Comparison of ENCODE assay signal across 21 cellular contexts in the genomic region with DNA sequence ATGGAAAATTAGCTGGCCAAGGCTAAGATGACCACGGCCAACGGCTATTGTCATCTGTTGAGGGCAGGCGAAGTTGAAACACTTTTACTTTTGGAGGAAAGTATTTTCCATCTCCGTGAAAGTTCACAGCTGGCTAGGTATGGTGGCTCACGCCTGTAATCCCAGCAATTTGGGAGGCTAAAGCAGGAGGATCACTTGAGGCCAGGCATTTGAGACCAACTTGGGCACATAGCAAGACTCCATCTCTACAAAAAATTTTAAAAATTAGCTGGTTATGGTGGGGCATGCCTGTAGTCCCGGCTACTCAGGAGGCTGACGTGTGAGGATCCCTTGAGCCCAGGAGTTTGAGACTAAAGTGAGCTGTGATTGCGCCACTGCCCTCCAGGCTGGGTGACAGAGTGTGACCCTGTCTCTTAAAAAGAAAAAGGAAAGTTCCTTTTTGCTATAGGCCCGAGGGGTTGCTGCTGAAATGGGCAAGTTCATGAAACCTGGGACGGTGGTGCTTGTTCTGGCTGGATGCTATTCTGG.
A peak's percentile ranks its signal among the peaks of the same experiment; 100 is the strongest.
DNase-seq lines count a peak whose midpoint lies in the region; ATAC-seq and TF ChIP-seq lines count a peak whose summit lies in the region.
"Had no signal": no experiment of that assay in that cellular context is flagged by ENCODE, and none has a peak within 500 bp of the region (broad histone marks: within the 10 kb centered on the region; RNA-seq: fewer than 3 reads in every experiment).

No MANE protein-coding gene starts in this region.

- DNase-seq in activated CD8-positive, alpha-beta memory T cell treated with anti-CD3 and anti-CD28 coated beads for 24 hours, result peak; percentile 9
- DNase-seq in activated CD8-positive, alpha-beta memory T cell treated with anti-CD3 and anti-CD28 coated beads, Interleukin-2, amount 10 ng/mL, durations not matched to agents 7 days and 5 days, result no peak
- DNase-seq in esophagus muscularis mucosa (ENCODE audit: extremely low spot score), result peak; percentile 82
- DNase-seq in trophoblast cell, result peak; percentile 97
- DNase-seq in activated gamma-delta T cell treated with Interleukin-2 at 50 U/mL for 16 hours, result no peak
- DNase-seq: AML-193; Caco-2; Calu3; CD4-positive, alpha-beta T cell; CD8-positive, alpha-beta T cell; DMS53; DMS79; DND-41; EL; GDM1 had no signal

- no peak overlapping the region for H2AK5ac ChIP-seq in trophoblast cell (ENCODE audit: low read length)

- H3K4ac ChIP-seq in trophoblast cell (ENCODE audit: low read depth, low read length), result no peak overlapping the region

- no peaks in the 10 kb centered on the region for H3K27me3 Mint-ChIP-seq in activated CD8-positive, alpha-beta memory T cell treated with anti-CD3 and anti-CD28 coated beads, Interleukin-2, amount 10 ng/mL, durations not matched to agents 7 days and 5 days
- H3K27me3 Mint-ChIP-seq: B cell; CD4-positive, alpha-beta T cell had no signal

- no peaks in the 10 kb centered on the region for H3K79me1 ChIP-seq in trophoblast cell (ENCODE audit: low read length)

- no peak overlapping the region for H3K4me3 Mint-ChIP-seq in activated CD8-positive, alpha-beta memory T cell treated with anti-CD3 and anti-CD28 coated beads, Interleukin-2, amount 10 ng/mL, durations not matched to agents 7 days and 5 days
- H3K4me3 Mint-ChIP-seq: B cell; CD4-positive, alpha-beta T cell; CD8-positive, alpha-beta T cell had no signal

- H3K4me2 ChIP-seq in trophoblast cell (ENCODE audit: low read length), result no peak overlapping the region
- H3K4me2 ChIP-seq: A549; BLaER1 treated with 17β-estradiol and CSF1 and Interleukin-3, amounts not matched to agents 10 nM and 100 nM had no signal

- H3K4me1 ChIP-seq in esophagus muscularis mucosa, result no peaks in the 10 kb centered on the region
- H3K4me1 ChIP-seq in trophoblast cell (ENCODE audit: control insufficient read depth in 1 of 2, insufficient read depth in 2 of 2, low read length in 2 of 2), result peaks cover 3 to 4% of the 10 kb centered on the region in 2 experiments
- H3K4me1 ChIP-seq: Caco-2 had no signal

- H3K4me1 Mint-ChIP-seq in activated CD8-positive, alpha-beta memory T cell treated with anti-CD3 and anti-CD28 coated beads, Interleukin-2, amount 10 ng/mL, durations not matched to agents 7 days and 5 days, result peaks cover 17% of the 10 kb centered on the region
- H3K4me1 Mint-ChIP-seq: B cell had no signal

- intact Hi-C loops in esophagus muscularis mucosa (cut with DNase I), result no loop called here

- H3K27ac Mint-ChIP-seq in activated CD8-positive, alpha-beta memory T cell treated with anti-CD3 and anti-CD28 coated beads, Interleukin-2, amount 10 ng/mL, durations not matched to agents 7 days and 5 days, result no peak overlapping the region
- H3K27ac Mint-ChIP-seq: B cell; CD4-positive, alpha-beta T cell; CD8-positive, alpha-beta T cell had no signal

- no peak overlapping the region for H4K91ac ChIP-seq in trophoblast cell (ENCODE audit: low read depth, low read length)

- H3K27me3 ChIP-seq in esophagus muscularis mucosa (no peaks in the 10 kb centered on the region), trophoblast cell (ENCODE audit: insufficient read depth, low read length) (no peaks in the 10 kb centered on the region)
- H3K27me3 ChIP-seq: BLaER1 treated with 17β-estradiol and CSF1 and Interleukin-3, amounts not matched to agents 10 nM and 100 nM had no signal

- no peak for ATAC-seq in activated CD8-positive, alpha-beta memory T cell treated with anti-CD3 and anti-CD28 coated beads, Interleukin-2, amount 10 ng/mL, durations not matched to agents 7 days and 5 days
- no peak for ATAC-seq in GM21576 (IDR thresholded peaks at IDR 0.05; ENCODE audit: unreplicated experiment)
- ATAC-seq: A549; CD8-positive, alpha-beta T cell had no signal

- H3K23ac ChIP-seq in trophoblast cell (ENCODE audit: low read length), result no peak overlapping the region

- 95% methylated on average over 10 of the region's 10 CpGs for WGBS in esophagus muscularis mucosa
- no CpG with 5 or more reads among the region's 10 CpGs for WGBS in trophoblast cell (ENCODE audit: extremely low coverage, insufficient coverage, insufficient read length)

- no peaks in the 10 kb centered on the region for H3K79me2 ChIP-seq in trophoblast cell (ENCODE audit: control insufficient read depth, insufficient read depth, low read length, poor library complexity)

- H2BK12ac ChIP-seq in trophoblast cell (ENCODE audit: low read length), result no peak overlapping the region

- H2BK120ac ChIP-seq in trophoblast cell (ENCODE audit: insufficient read depth, low read length, poor library complexity), result no peak overlapping the region

- H3K36me3 ChIP-seq in esophagus muscularis mucosa (no peaks in the 10 kb centered on the region), trophoblast cell (ENCODE audit: control insufficient read depth in 1 of 2, insufficient read depth in 2 of 2, low read length in 2 of 2) (no peaks in the 10 kb centered on the region)
- H3K36me3 ChIP-seq: BLaER1 treated with 17β-estradiol and CSF1 and Interleukin-3, amounts not matched to agents 10 nM and 100 nM had no signal

- no peak overlapping the region for H3K18ac ChIP-seq in trophoblast cell (ENCODE audit: low read length)

- peaks cover 5% of the 10 kb centered on the region for H3K36me3 Mint-ChIP-seq in activated CD8-positive, alpha-beta memory T cell treated with anti-CD3 and anti-CD28 coated beads, Interleukin-2, amount 10 ng/mL, durations not matched to agents 7 days and 5 days
- H3K36me3 Mint-ChIP-seq: CD8-positive, alpha-beta T cell had no signal

- no peak overlapping the region for H3K14ac ChIP-seq in trophoblast cell (ENCODE audit: low read length)

- no peak overlapping the region for H4K8ac ChIP-seq in trophoblast cell (ENCODE audit: low read depth, low read length)

- CTCF ChIA-PET in activated CD8-positive, alpha-beta memory T cell treated with anti-CD3 and anti-CD28 coated beads, Interleukin-2, amount 10 ng/mL, durations not matched to agents 7 days and 5 days (lab: Charles Lee), result no interaction called here

- no peak for TF ChIP-seq EP300 in esophagus muscularis mucosa (IDR thresholded peaks at IDR 0.05)

- H3K9ac ChIP-seq in trophoblast cell (ENCODE audit: low read length), result no peak overlapping the region
- H3K9ac ChIP-seq: BLaER1 treated with 17β-estradiol and CSF1 and Interleukin-3, amounts not matched to agents 10 nM and 100 nM had no signal

- no peak overlapping the region for H3K27ac ChIP-seq in esophagus muscularis mucosa (replicated peaks in 1 of 4)
- H3K27ac ChIP-seq in trophoblast cell (ENCODE audit: low read depth, low read length), result no peak overlapping the region
- H3K27ac ChIP-seq: 22Rv1; BLaER1 treated with 17β-estradiol and CSF1 and Interleukin-3, amounts not matched to agents 10 nM and 100 nM; C4-2B had no signal

- no peak overlapping the region for H2BK5ac ChIP-seq in trophoblast cell (ENCODE audit: low read depth, low read length, poor library complexity)

- H3K9me3 Mint-ChIP-seq in activated CD8-positive, alpha-beta memory T cell treated with anti-CD3 and anti-CD28 coated beads, Interleukin-2, amount 10 ng/mL, durations not matched to agents 7 days and 5 days (ENCODE audit: low read depth), result no peaks in the 10 kb centered on the region
- H3K9me3 Mint-ChIP-seq: CD4-positive, alpha-beta T cell; CD8-positive, alpha-beta T cell had no signal

- H4K12ac ChIP-seq in trophoblast cell (ENCODE audit: low read depth, low read length), result no peak overlapping the region

- no peak for TF ChIP-seq POLR2A in esophagus muscularis mucosa (IDR thresholded peaks at IDR 0.05; ENCODE audit: low read depth)

- H3K4me3 ChIP-seq in esophagus muscularis mucosa, result no peak overlapping the region
- H3K4me3 ChIP-seq in trophoblast cell (ENCODE audit: low read depth, low read length), result no peak overlapping the region
- H3K4me3 ChIP-seq: A549; BLaER1 treated with 17β-estradiol and CSF1 and Interleukin-3, amounts not matched to agents 10 nM and 100 nM had no signal

- no peak overlapping the region for H2AFZ ChIP-seq in trophoblast cell (ENCODE audit: insufficient read depth, low read length, poor library complexity)

- TF ChIP-seq CTCF in esophagus muscularis mucosa (IDR thresholded peaks at IDR 0.05), result no peak

- peaks cover 0 to 3% (median 0%) of the 10 kb centered on the region in 4 donors for H3K9me3 ChIP-seq in esophagus muscularis mucosa
- no peaks in the 10 kb centered on the region for H3K9me3 ChIP-seq in trophoblast cell (ENCODE audit: insufficient read depth, low read depth, low read length)
- H3K9me3 ChIP-seq: Caco-2 had no signal

Comparison
In these comparisons a context has a peak if more than half of its experiments do, and no peak if none do; other contexts are left out.
1. DNase-seq: peak in activated CD8-positive, alpha-beta memory T cell treated with anti-CD3 and anti-CD28 coated beads for 24 hours (single experiment), esophagus muscularis mucosa (single experiment) and trophoblast cell (2 of 2); none in activated CD8-positive, alpha-beta memory T cell treated with anti-CD3 and anti-CD28 coated beads, Interleukin-2, amount 10 ng/mL, durations not matched to agents 7 days and 5 days (single experiment) and activated gamma-delta T cell treated with Interleukin-2 at 50 U/mL for 16 hours (single experiment).